ENCODE assay signal across 8 cellular contexts in the genomic region with DNA sequence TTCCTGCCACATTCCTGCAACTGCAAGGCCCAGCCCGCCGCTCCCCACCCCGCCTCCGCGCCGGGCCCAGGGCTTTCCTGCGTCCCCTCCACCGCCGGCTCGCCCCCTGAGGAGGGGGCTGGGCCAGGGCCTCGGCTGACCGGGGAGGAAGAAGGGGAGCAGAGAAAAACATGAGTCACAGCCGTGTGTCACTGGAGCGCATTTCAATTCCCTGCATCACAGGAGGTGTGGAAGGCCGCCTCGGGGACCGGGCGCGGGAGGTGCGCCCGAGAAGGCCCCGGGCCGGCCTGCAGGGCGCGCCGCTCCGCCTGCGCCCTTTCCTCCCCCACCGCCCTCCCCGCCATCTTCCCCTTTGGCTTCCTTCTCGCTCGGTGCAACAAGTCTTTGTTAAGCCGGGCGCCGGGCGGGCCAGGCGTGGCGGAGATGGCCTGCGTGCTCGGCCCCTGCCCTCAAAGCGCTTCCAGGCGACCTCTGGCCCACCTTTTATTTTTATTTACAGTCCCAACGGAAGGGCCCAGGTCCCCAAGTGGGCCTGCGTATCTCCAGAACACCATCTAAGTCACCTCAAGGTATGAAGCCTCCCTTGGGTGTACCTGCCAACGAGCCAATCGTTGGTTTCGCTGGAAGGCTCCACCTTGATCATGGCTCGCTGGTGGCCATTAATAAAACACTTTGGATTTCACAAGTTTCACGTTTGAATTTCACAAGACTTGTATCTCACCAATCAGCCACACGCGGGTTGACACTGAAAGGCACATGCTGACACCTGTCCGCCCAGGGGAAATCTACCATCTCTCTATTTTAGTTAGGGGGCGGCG. TPM values are rescaled to one million over a fixed set of nuclear protein-coding genes. Genes with fewer than 3 reads are reported as not detected.
DNase-seq lines count a peak whose midpoint lies in the region; ATAC-seq and TF ChIP-seq lines count a peak whose summit lies in the region.

No MANE protein-coding gene starts in this region.

- H3K4me1 ChIP-seq in left lung = peaks cover 6 to 28% of the 10 kb centered on the region in 2 donors

- CTCF ChIA-PET in activated B cell treated with CpG ODN at 0.5 μM for 24 hours (lab: Charles Lee) = interaction anchor here (0.7 to 1.5 kb wide), 3 partner anchors 12 to 40 kb away, joined by 4 to 15 read pairs (median 9); no protein-coding TSS in a partner anchor

- intact Hi-C loops in activated B cell treated with CpG ODN at 0.5 μM for 24 hours (cut with micrococcal nuclease) (loop anchor here (1.0 to 5.0 kb wide), 4 partner anchors 12 to 1021 kb away; a partner anchor contains a TSS), left lung (cut with DNase I) (no loop called here)

- no peaks in the 10 kb centered on the region for H3K27me3 ChIP-seq in left lung

- H3K4me3 ChIP-seq in left lung = peak overlapping the region; percentile 68 to 72

- no peaks in the 10 kb centered on the region for H3K9me3 ChIP-seq in left lung

- in situ Hi-C loops in GM13977 (cut with MboI; ENCODE audit: low pct_unique_long_range_greater_than_20kb, low sequenced_read_pairs, unreplicated experiment) = loop anchor here (25.0 kb wide), 1 partner anchor 376 kb away; no protein-coding TSS in a partner anchor

- peaks cover 0 to 9% of the 10 kb centered on the region in 2 donors for H3K36me3 ChIP-seq in left lung

- H3K36me3 Mint-ChIP-seq in activated B cell treated with CpG ODN at 0.5 μM for 24 hours (ENCODE audit: low read depth) = peaks cover 19% of the 10 kb centered on the region

- peak overlapping the region; percentile 88 to 95 for H3K27ac ChIP-seq in left lung

- ATAC-seq in HG03280 (IDR thresholded peaks at IDR 0.05; ENCODE audit: unreplicated experiment) = peak; percentile 0
- peak; percentile 22 for ATAC-seq in activated B cell treated with CpG ODN at 0.5 μM for 24 hours (ENCODE audit: low read depth)
- ATAC-seq in left lung = peak; percentile 56
- no peak for ATAC-seq in GM21367 (IDR thresholded peaks at IDR 0.05; ENCODE audit: unreplicated experiment)

- H3K27me3 Mint-ChIP-seq in activated B cell treated with CpG ODN at 0.5 μM for 24 hours = no peaks in the 10 kb centered on the region

- DNase-seq in GM13977 (ENCODE audit: low spot score) (peak; percentile 80), activated B cell treated with CpG ODN at 0.5 μM for 24 hours (peak; percentile 58), left lung (peak; percentile 74 to 94), DMS114 treated with DMSO at 0.1 percent for 48 hours (lab: John Stamatoyannopoulos, UW; ENCODE audit: unreplicated experiment) (no peak)
- peak; percentile 76 for DNase-seq in central memory CD4-positive, alpha-beta T cell
- DNase-seq in stimulated activated CD4-positive, alpha-beta T cell treated with anti-CD3 and anti-CD28 coated beads, TNF-alpha, amount 100 ng/mL, for 4 hours (ENCODE audit: low read depth in 3 of 3) = peak; percentile 52 to 61 (median 56)

- H3K9me3 Mint-ChIP-seq in activated B cell treated with CpG ODN at 0.5 μM for 24 hours = no peaks in the 10 kb centered on the region

- POLR2A ChIA-PET in activated B cell treated with CpG ODN at 0.5 μM for 24 hours (lab: Charles Lee) = interaction anchor here (0.8 to 3.2 kb wide), 31 partner anchors 9 to 1160 kb away, joined by 3 to 297 read pairs (median 6); a partner anchor contains a TSS

- peak overlapping the region; percentile 95 for H3K27ac Mint-ChIP-seq in activated B cell treated with CpG ODN at 0.5 μM for 24 hours

- H3K4me1 Mint-ChIP-seq in activated B cell treated with CpG ODN at 0.5 μM for 24 hours = peaks cover 37% of the 10 kb centered on the region

- TF ChIP-seq CTCF in GM13977 (IDR thresholded peaks at IDR 0.05; ENCODE audit: extremely low read depth, insufficient read depth, missing control alignments) (peak; percentile 11), activated B cell treated with CpG ODN at 0.5 μM for 24 hours (IDR thresholded peaks at IDR 0.05) (no peak), left lung (IDR thresholded peaks at IDR 0.05) (no peak)

- H3K4me3 Mint-ChIP-seq in activated B cell treated with CpG ODN at 0.5 μM for 24 hours = peak overlapping the region; percentile 84

RNA-seq across cellular contexts. Expression of a gene that starts 0.9 kb away (rescaled TPM):
- 186 and 188 TPM in 2 replicates for total RNA-seq in activated B cell treated with CpG ODN at 0.5 μM for 24 hours
- total RNA-seq in left lung = 100 to 1,000 TPM in 1 of 2 donors, 10 to 100 TPM in 1; 75.1 to 137 TPM

RNA-seq across cellular contexts. Expression of a gene that starts 13.0 kb away (rescaled TPM):
- total RNA-seq in activated B cell treated with CpG ODN at 0.5 μM for 24 hours (25.8 and 27.7 TPM in 2 replicates), left lung (10 to 100 TPM; 35.7 to 38.9 TPM)
